In genomic region chr1:21005840-21006239, GRCh38 we compare ENCODE assay signal across 19 cellular contexts.
A peak's percentile ranks its signal among the peaks of the same experiment; 100 is the strongest.
DNase-seq lines count a peak whose midpoint lies in the region; ATAC-seq, FAIRE-seq and TF ChIP-seq lines count a peak whose summit lies in the region.
"Had no signal": no experiment of that assay in that cellular context is flagged by ENCODE, and none has a peak within 500 bp of the region (broad histone marks: within the 10 kb centered on the region; RNA-seq: fewer than 3 reads in every experiment).

No MANE protein-coding gene starts in this region.

- H3K4ac ChIP-seq in H9 (ENCODE audit: low read depth, low read length) = no peak overlapping the region

- FAIRE-seq in GM19239 (lab: Jason Lieb, UNC) (peak; percentile 71), HepG2 (lab: Jason Lieb, UNC) (no peak)
- FAIRE-seq: GM12891, H1 had no signal

- H3K27me3 ChIP-seq in neural cell (ENCODE audit: insufficient read depth, low read depth, low read length) = no peaks in the 10 kb centered on the region
- no peaks in the 10 kb centered on the region for H3K27me3 ChIP-seq in H9 (ENCODE audit: insufficient read depth, low read length)
- H3K27me3 ChIP-seq in HepG2 (ENCODE audit: control insufficient read depth in 1 of 2, insufficient read depth in 2 of 2, low read length in 2 of 2) = no peaks in the 10 kb centered on the region

- H2BK5ac ChIP-seq in H9 (ENCODE audit: insufficient read length, low read length) = no peak overlapping the region

- H4K91ac ChIP-seq in H9 (ENCODE audit: insufficient read length, low read depth, low read length) = no peak overlapping the region

- H3K9me2 ChIP-seq in neural cell (ENCODE audit: insufficient read depth, low read length) = no peaks in the 10 kb centered on the region

- H3T11ph ChIP-seq in H9 (ENCODE audit: low read length) = no peak overlapping the region

- H3K79me2 ChIP-seq in neural cell (replicated peaks; ENCODE audit: insufficient read depth, low read length) (peaks cover 37% of the 10 kb centered on the region), H9 (ENCODE audit: insufficient read depth, low read length) (no peaks in the 10 kb centered on the region), HepG2 (ENCODE audit: insufficient read depth, low read length) (no peaks in the 10 kb centered on the region)

- ATAC-seq in GM21717 (IDR thresholded peaks at IDR 0.05; ENCODE audit: unreplicated experiment) = no peak
- no peak for ATAC-seq in HepG2

- H3K4me1 ChIP-seq in HEK293 (ENCODE audit: control insufficient read depth, insufficient read depth, low read length) = no peaks in the 10 kb centered on the region
- no peaks in the 10 kb centered on the region for H3K4me1 ChIP-seq in H9 (ENCODE audit: insufficient read depth, low read length)
- H3K4me1 ChIP-seq in HepG2 (ENCODE audit: insufficient read depth, low read length) = peaks cover 12% of the 10 kb centered on the region

- peaks cover 2% of the 10 kb centered on the region for H3K79me1 ChIP-seq in H9 (ENCODE audit: insufficient read depth, low read depth, low read length, poor library complexity, severe bottlenecking)

- H3K9ac ChIP-seq in neural cell (ENCODE audit: low read length) = no peak overlapping the region
- H3K9ac ChIP-seq in H9 (ENCODE audit: extremely low read depth, insufficient read length, low read length) = no peak overlapping the region
- no peak overlapping the region for H3K9ac ChIP-seq in HepG2 (ENCODE audit: insufficient read depth, low read depth, low read length)
- H3K9ac ChIP-seq: GM23248 had no signal

- no peak overlapping the region for H4K8ac ChIP-seq in H9 (replicated peaks; ENCODE audit: insufficient read length, low read depth, low read length)

- no peak overlapping the region for H3K18ac ChIP-seq in H9 (ENCODE audit: insufficient read length, low read depth, low read length)

- POLR2A ChIA-PET in HEK293 (lab: Yijun Ruan, JAX) = no interaction called here
- POLR2A ChIA-PET in HepG2 (lab: Yijun Ruan, JAX) = no interaction called here

- H2BK15ac ChIP-seq in H9 (ENCODE audit: low read depth, low read length) = no peak overlapping the region

- H3K4me3 Mint-ChIP-seq in H9 = no peak overlapping the region
- H3K4me3 Mint-ChIP-seq: CD4-positive, alpha-beta memory T cell had no signal

- no TSS peak for BruUV-seq in HepG2 (replicated peaks; lab: Mats Ljungman, UMichigan)

- CTCF ChIA-PET in HEK293 (lab: Yijun Ruan, JAX) (no interaction called here), HepG2 (lab: Yijun Ruan, JAX; ENCODE audit: low intra/inter-chr PET ratio, low total read pairs) (no interaction called here)

- TF ChIP-seq POLR2A in HepG2 (IDR thresholded peaks at IDR 0.05; ENCODE audit: insufficient read depth in 1 of 2, low read depth in 2 of 2, low read length in 2 of 2) = no peak

- H3K36me3 ChIP-seq in HEK293 (ENCODE audit: control insufficient read depth in 2 of 2, insufficient read depth in 1 of 2, low read length in 2 of 2) (peaks cover 0 to 13% of the 10 kb centered on the region in 2 experiments; a peak in 1 of 3 replicates), neural cell (ENCODE audit: insufficient read depth, low read length) (no peaks in the 10 kb centered on the region), HepG2 (replicated peaks in 1 of 2; ENCODE audit: control insufficient read depth in 1 of 2, insufficient read depth in 2 of 2, low read length in 2 of 2) (no peaks in the 10 kb centered on the region)
- H3K36me3 ChIP-seq: HAP-1 had no signal

- TF ChIP-seq RAD21 in neural cell (conservative IDR thresholded peaks at IDR 0.05) (no peak), HepG2 (CRISPR knock-in tag; IDR thresholded peaks at IDR 0.05) (no peak)

- no peak overlapping the region for H3K56ac ChIP-seq in H9 (ENCODE audit: insufficient read length, low read depth, low read length)

- H3K27ac ChIP-seq in HEK293 (ENCODE audit: extremely low read depth, low read depth, low read length) (no peak overlapping the region), neural cell (ENCODE audit: low read length) (peak overlapping the region; percentile 21), H9 (ENCODE audit: insufficient read length, low read depth, low read length) (no peak overlapping the region), HepG2 (ENCODE audit: extremely low read length, insufficient read depth, low read length) (no peak overlapping the region)
- H3K27ac ChIP-seq: GM23248 had no signal

- H3K4me3 ChIP-seq in HEK293 (ENCODE audit: low read depth, low read length) (no peak overlapping the region), neural cell (ENCODE audit: low read length) (peak overlapping the region; percentile 3), HepG2 (replicated peaks in 1 of 3; ENCODE audit: insufficient read depth in 1 of 3, low read depth in 2 of 3, low read length in 3 of 3) (no peak overlapping the region)
- H3K4me3 ChIP-seq: GM23248, HAP-1 had no signal

- H3F3A ChIP-seq in neural cell (ENCODE audit: insufficient read depth, low read length, poor library complexity, severe bottlenecking) = no peaks in the 10 kb centered on the region

- WGBS in H9 (ENCODE audit: extremely low coverage, insufficient read length, low lambda C conversion rate) = no CpG with 5 or more reads among the region's 3 CpGs
- WGBS in HepG2 (ENCODE audit: low lambda C conversion rate) = 94% methylated on average over 3 of the region's 3 CpGs

- H3K9me3 Mint-ChIP-seq in H9 = no peaks in the 10 kb centered on the region
- H3K9me3 Mint-ChIP-seq: CD4-positive, alpha-beta memory T cell had no signal

- H3K4me2 ChIP-seq in neural cell (ENCODE audit: low read length) = no peak overlapping the region
- H3K4me2 ChIP-seq in H9 (ENCODE audit: insufficient read depth, insufficient read length, low read length) = no peak overlapping the region
- no peak overlapping the region for H3K4me2 ChIP-seq in HepG2 (ENCODE audit: low read depth, low read length)

- H3K36me3 Mint-ChIP-seq in H9 (ENCODE audit: insufficient read depth in 1 of 3, low read depth in 3 of 3) = peaks cover 0 to under 1% (median 0%) of the 10 kb centered on the region in 3 experiments; a peak in 1 of 7 replicates

- no peak overlapping the region for H4K5ac ChIP-seq in H9 (ENCODE audit: insufficient read length, low read depth, low read length)

- TF ChIP-seq CTCF in HEK293 (tag by site-specific recombination; IDR thresholded peaks at IDR 0.05) (no peak), neural cell (IDR thresholded peaks at IDR 0.05; ENCODE audit: poor library complexity, severe bottlenecking) (no peak), H9 (conservative IDR thresholded peaks at IDR 0.05) (no peak), HepG2 (CRISPR knock-in tag; IDR thresholded peaks at IDR 0.05) (no peak)

- no peak overlapping the region for H3K14ac ChIP-seq in H9 (ENCODE audit: insufficient read depth, low read length)

- in situ Hi-C loops in SK-MEL-5 (cut with HindIII; ENCODE audit: low pct_unique_long_range_greater_than_20kb, low sequenced_read_pairs) = no loop called here
- in situ Hi-C loops in HepG2 (cut with HindIII; ENCODE audit: extremely low pct_ligation_motif_present, low pct_unique_long_range_greater_than_20kb) = no loop called here

- H2BK12ac ChIP-seq in H9 (ENCODE audit: insufficient read length, low read depth, low read length) = no peak overlapping the region

- no peaks in the 10 kb centered on the region for H3K27me3 Mint-ChIP-seq in H9 (ENCODE audit: low read depth)
- H3K27me3 Mint-ChIP-seq: CD4-positive, alpha-beta memory T cell had no signal

- H3K27ac Mint-ChIP-seq in H9 = no peak overlapping the region
- H3K27ac Mint-ChIP-seq: CD4-positive, alpha-beta memory T cell had no signal

- H4K20me1 ChIP-seq in neural cell (ENCODE audit: insufficient read depth) (no peaks in the 10 kb centered on the region), H9 (ENCODE audit: control insufficient read depth, insufficient read depth, insufficient read length) (no peaks in the 10 kb centered on the region), HepG2 (ENCODE audit: insufficient read depth, low read length) (no peaks in the 10 kb centered on the region)

- H2AK5ac ChIP-seq in H9 (ENCODE audit: insufficient read length, low read length) = no peak overlapping the region

- H2BK20ac ChIP-seq in H9 (ENCODE audit: low read depth, low read length, poor library complexity, severe bottlenecking) = no peak overlapping the region

- no peak overlapping the region for H2AFZ ChIP-seq in neural cell (ENCODE audit: low read depth, low read length)
- no peak overlapping the region for H2AFZ ChIP-seq in H9 (ENCODE audit: low read length)
- no peak overlapping the region for H2AFZ ChIP-seq in HepG2 (ENCODE audit: low read length)
- H2AFZ ChIP-seq: GM23248 had no signal

- DNase-seq in GM19239 (ENCODE audit: insufficient read length, low spot score) (no peak), SK-MEL-5 (ENCODE audit: low read depth, low spot score) (peak; percentile 9), H9 (no peak), islet precursor cell (no peak), HepG2 (ENCODE audit: low spot score) (no peak)
- DNase-seq: C1 segment of cervical spinal cord; Calu3; CD4-positive, alpha-beta memory T cell; COR-L47; DMS53; DMS79 treated with DMSO at 0.1 percent for 48 hours; GF-D8; GM23248 had no signal

- intact Hi-C loops in HepG2 (cut with micrococcal nuclease; ENCODE audit: unreplicated experiment) = no loop called here

- no peak overlapping the region for H3K23ac ChIP-seq in H9 (ENCODE audit: insufficient read length, low read depth, low read length)

- H3K9me3 ChIP-seq in HEK293 (ENCODE audit: control insufficient read depth, insufficient read depth, low read depth, low read length) (no peaks in the 10 kb centered on the region), neural cell (ENCODE audit: low read length) (no peaks in the 10 kb centered on the region), H9 (ENCODE audit: control insufficient read depth, low read depth, low read length) (no peaks in the 10 kb centered on the region), HepG2 (ENCODE audit: low read length) (no peaks in the 10 kb centered on the region)
- H3K9me3 ChIP-seq: HAP-1 had no signal

- no peaks in the 10 kb centered on the region for H3K23me2 ChIP-seq in H9 (ENCODE audit: insufficient read length, low read depth, low read length, poor library complexity, severe bottlenecking)

- no peaks in the 10 kb centered on the region for H3K4me1 Mint-ChIP-seq in H9

- peak; percentile 44 for TF ChIP-seq EP300 in neural cell (conservative IDR thresholded peaks at IDR 0.05; ENCODE audit: poor library complexity, severe bottlenecking)
- no peak for TF ChIP-seq EP300 in HepG2 (IDR thresholded peaks at IDR 0.05; ENCODE audit: low read depth in 2 of 2, low read length in 2 of 2)
- no peak for TF ChIP-seq EP300 in HepG2 (CRISPR knock-in tag; IDR thresholded peaks at IDR 0.05; ENCODE audit: borderline replicate concordance)

- H2BK120ac ChIP-seq in H9 (ENCODE audit: low read depth, low read length, poor library complexity, severe bottlenecking) = no peak overlapping the region

TF ChIP-seq in neural cell, 6 proteins besides CTCF, POLR2A, EP300 and RAD21 (continues in another document):
- TF ChIP-seq POLR2AphosphoS5 (IDR thresholded peaks at IDR 0.05) = peak; percentile 73
- no peak for TF ChIP-seq MXI1 (conservative IDR thresholded peaks at IDR 0.05; ENCODE audit: poor library complexity, severe bottlenecking)
